In genomic region chr7:128191136-128191844, GRCh38 we compare ENCODE assay signal across 19 cellular contexts.
"Had no signal": no experiment of that assay in that cellular context is flagged by ENCODE, and none has a peak within 500 bp of the region (broad histone marks: within the 10 kb centered on the region; RNA-seq: fewer than 3 reads in every experiment).

No MANE protein-coding gene starts in this region.

- DNase-seq: activated CD4-positive, alpha-beta T cell treated with anti-CD3 and anti-CD28 coated beads for 1 hour; activated CD4-positive, alpha-beta T cell treated with anti-CD3 and anti-CD28 coated beads, Interleukin-2, amount 50 U/mL, for 4 hours; activated naive CD4-positive, alpha-beta T cell; activated T-cell treated with anti-CD3 and anti-CD28 coated beads, Interleukin-2, amount 50 U/mL, for 1 hour; hypothalamus; left cardiac atrium; pancreas; small intestine; stimulated activated CD4-positive, alpha-beta T cell treated with anti-CD3 and anti-CD28 coated beads, Interleukin-15, amount 100 ng/mL, for 24 hours; stimulated activated naive B cell treated with anti-CD40 and anti-IgM and Interleukin-4, amounts not matched to agents 10 μg/mL and 1 μg/mL and 100 μg/mL, for 72 hours; T-cell; transverse colon had no signal

- H3K4me1 ChIP-seq: adrenal gland, gastroesophageal sphincter, pancreas, right lobe of liver, transverse colon had no signal

- H3K4me3 ChIP-seq: adrenal gland, coronary artery, gastroesophageal sphincter, pancreas, right lobe of liver, transverse colon had no signal

- H3K36me3 ChIP-seq: adrenal gland, gastroesophageal sphincter, neutrophil, pancreas, right lobe of liver, transverse colon had no signal

- ATAC-seq: gastroesophageal sphincter; pancreas; right lobe of liver; stimulated activated naive B cell treated with anti-CD40 and anti-IgM and Interleukin-4, amounts not matched to agents 10 μg/mL and 1 μg/mL and 100 μg/mL, for 72 hours; T-cell had no signal

- H3K27ac ChIP-seq: adrenal gland, coronary artery, epithelial cell of prostate, gastroesophageal sphincter, neutrophil, pancreas, right lobe of liver, transverse colon, VCaP had no signal

- H3K27me3 ChIP-seq: adrenal gland, right lobe of liver had no signal
